8 cellular contexts compared by ENCODE assay signal in the genomic region with DNA sequence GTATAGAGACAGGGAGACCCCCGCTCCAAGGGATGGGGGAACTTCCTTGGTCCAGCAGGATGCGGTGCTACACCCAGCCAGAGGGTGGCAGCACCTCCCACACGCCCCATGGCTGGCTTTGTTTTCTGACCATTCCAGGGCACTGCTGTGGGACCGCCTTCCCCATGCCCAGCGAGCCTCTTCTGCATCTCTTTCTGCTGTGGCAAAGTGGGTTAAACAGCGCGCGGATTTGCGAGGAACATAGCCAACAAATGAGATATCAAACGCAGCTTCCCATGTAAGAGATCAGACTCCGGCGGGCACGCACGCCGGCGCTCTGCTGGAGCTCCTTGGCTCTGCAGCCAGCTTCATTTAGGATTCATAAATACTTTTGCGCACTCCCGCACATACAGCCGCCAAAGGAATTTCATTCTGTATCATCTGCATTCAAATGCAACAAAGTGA.
DNase-seq lines count a peak whose midpoint lies in the region; ATAC-seq and TF ChIP-seq lines count a peak whose summit lies in the region.
"Had no signal": no experiment of that assay in that cellular context is flagged by ENCODE, and none has a peak within 500 bp of the region (broad histone marks: within the 10 kb centered on the region; RNA-seq: fewer than 3 reads in every experiment).

No MANE protein-coding gene starts in this region.

- DNase-seq in NCI-H526 treated with DMSO at 0.1 percent for 48 hours (lab: John Stamatoyannopoulos, UW) (peak; percentile 79), foreskin melanocyte (peak; percentile 14), sciatic nerve (ENCODE audit: low spot score) (no peak), NCI-H1436 treated with DMSO at 0.1 percent for 48 hours (lab: John Stamatoyannopoulos, UW) (no peak)
- DNase-seq in CD8-positive, alpha-beta T cell, result no peak

- POLR2A ChIA-PET in CD8-positive, alpha-beta T cell (lab: Charles Lee), result no interaction called here

- H3K27me3 ChIP-seq in CD8-positive, alpha-beta T cell (ENCODE audit: insufficient read depth, low read length), result no peaks in the 10 kb centered on the region

- H3K27ac ChIP-seq in CD8-positive, alpha-beta T cell (ENCODE audit: low read depth, low read length), result no peak overlapping the region

- no peaks in the 10 kb centered on the region for H3K36me3 ChIP-seq in CD8-positive, alpha-beta T cell (ENCODE audit: insufficient read depth, low read length)

- H3K4me3 Mint-ChIP-seq in CD8-positive, alpha-beta T cell, result no peak overlapping the region
- H3K4me3 Mint-ChIP-seq: natural killer cell treated with Interleukin-12 subunit alpha and Interleukin-12 subunit beta and Interleukin-15 and Interleukin-18, amount 100 ng/mL, for 72 hours had no signal

- H3K4me1 ChIP-seq in CD8-positive, alpha-beta T cell (ENCODE audit: insufficient read depth, low read length), result no peaks in the 10 kb centered on the region

- no peaks in the 10 kb centered on the region for H3K4me1 Mint-ChIP-seq in CD8-positive, alpha-beta T cell (ENCODE audit: low read depth)

- ATAC-seq in GM19438 (IDR thresholded peaks at IDR 0.05; ENCODE audit: low read depth, unreplicated experiment) (peak; percentile 71), sciatic nerve (peak; percentile 42), GM21576 (IDR thresholded peaks at IDR 0.05; ENCODE audit: unreplicated experiment) (no peak)
- no peak for ATAC-seq in CD8-positive, alpha-beta T cell

- no peaks in the 10 kb centered on the region for H3K36me3 Mint-ChIP-seq in CD8-positive, alpha-beta T cell
- H3K36me3 Mint-ChIP-seq: natural killer cell treated with Interleukin-12 subunit alpha and Interleukin-12 subunit beta and Interleukin-15 and Interleukin-18, amount 100 ng/mL, for 72 hours had no signal

- CTCF ChIA-PET in CD8-positive, alpha-beta T cell (lab: Charles Lee), result no interaction called here

- H3K9me3 ChIP-seq in CD8-positive, alpha-beta T cell (ENCODE audit: low read length), result no peaks in the 10 kb centered on the region

- peaks cover 2% of the 10 kb centered on the region for H3K27me3 Mint-ChIP-seq in CD8-positive, alpha-beta T cell (ENCODE audit: low read depth)

- intact Hi-C loops in sciatic nerve (cut with DNase I), result no loop called here
- intact Hi-C loops in CD8-positive, alpha-beta T cell (cut with DNase I, micrococcal nuclease), result no loop called here

- no peak overlapping the region for H3K27ac Mint-ChIP-seq in CD8-positive, alpha-beta T cell
- H3K27ac Mint-ChIP-seq: natural killer cell treated with Interleukin-12 subunit alpha and Interleukin-12 subunit beta and Interleukin-15 and Interleukin-18, amount 100 ng/mL, for 72 hours had no signal

- TF ChIP-seq CTCF in CD8-positive, alpha-beta T cell (IDR thresholded peaks at IDR 0.05), result no peak

- H3K9me3 Mint-ChIP-seq in CD8-positive, alpha-beta T cell, result no peaks in the 10 kb centered on the region
- H3K9me3 Mint-ChIP-seq: natural killer cell treated with Interleukin-12 subunit alpha and Interleukin-12 subunit beta and Interleukin-15 and Interleukin-18, amount 100 ng/mL, for 72 hours had no signal

- no peak overlapping the region for H3K4me3 ChIP-seq in CD8-positive, alpha-beta T cell (ENCODE audit: low read depth, low read length)

Comparison
In these comparisons a context has a peak if more than half of its experiments do, and no peak if none do; other contexts are left out.
1. ATAC-seq: peak in GM19438 (single experiment) and sciatic nerve (single experiment); none in GM21576 (single experiment) and CD8-positive, alpha-beta T cell (single experiment).
2. DNase-seq: peak in NCI-H526 treated with DMSO at 0.1 percent for 48 hours (single experiment) and foreskin melanocyte (single experiment); none in sciatic nerve (single experiment), CD8-positive, alpha-beta T cell (0 of 7) and NCI-H1436 treated with DMSO at 0.1 percent for 48 hours (single experiment).